In the genomic region with DNA sequence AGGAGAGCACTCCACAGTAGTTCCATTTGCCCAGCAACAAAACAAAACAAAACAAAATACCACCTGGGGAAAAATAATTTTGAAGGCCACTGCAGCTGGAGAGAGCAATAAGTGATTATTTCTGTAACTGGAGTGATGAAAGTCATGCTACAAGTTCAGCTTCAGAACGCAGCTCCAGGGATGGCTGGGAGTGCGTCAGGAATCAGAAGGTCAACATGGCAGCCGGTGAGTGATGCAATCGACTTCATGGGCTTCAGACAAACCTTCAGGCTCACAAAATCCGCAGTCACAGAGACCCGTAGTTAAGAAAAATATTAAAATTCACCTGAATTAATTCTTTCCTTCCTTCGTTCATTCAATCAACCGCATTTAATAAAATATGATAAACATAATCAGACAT, we compare ENCODE assay signal across 20 cellular contexts. TPM values are rescaled to one million over a fixed set of nuclear protein-coding genes. Genes with fewer than 3 reads are reported as not detected.
DNase-seq lines count a peak whose midpoint lies in the region; ATAC-seq and TF ChIP-seq lines count a peak whose summit lies in the region.
"Had no signal": no experiment of that assay in that cellular context is flagged by ENCODE, and none has a peak within 500 bp of the region (broad histone marks: within the 10 kb centered on the region; RNA-seq: fewer than 3 reads in every experiment).

No MANE protein-coding gene starts in this region.

- H3K36me3 ChIP-seq in heart left ventricle (peaks cover 0 to 32% (median 3%) of the 10 kb centered on the region in 9 donors), right atrium auricular region (no peaks in the 10 kb centered on the region), testis (ENCODE audit: low read depth, missing control alignments) (no peaks in the 10 kb centered on the region), SJCRH30 (no peaks in the 10 kb centered on the region)

- H3K4me1 Mint-ChIP-seq in WTC11: no peaks in the 10 kb centered on the region
- H3K4me1 Mint-ChIP-seq: B cell had no signal

- intact Hi-C loops in heart left ventricle (cut with DNase I): no loop called here
- intact Hi-C loops in testis (cut with DNase I; ENCODE audit: low total_unique reads): no loop called here

- H3K27ac ChIP-seq in heart left ventricle (peak overlapping the region in 2 of 12 donors; percentile 18), right atrium auricular region (peak overlapping the region in 1 of 2 donors; percentile 14), testis (no peak overlapping the region), SJCRH30 (no peak overlapping the region)
- H3K27ac ChIP-seq: SJSA1 had no signal

- no peak overlapping the region for H3K4me3 ChIP-seq in heart left ventricle
- no peak overlapping the region for H3K4me3 ChIP-seq in right atrium auricular region
- no peak overlapping the region for H3K4me3 ChIP-seq in fibroblast of villous mesenchyme (ENCODE audit: low read depth, low read length)
- no peak overlapping the region for H3K4me3 ChIP-seq in testis
- no peak overlapping the region for H3K4me3 ChIP-seq in SJCRH30
- H3K4me3 ChIP-seq: SJSA1 had no signal

- WGBS in heart left ventricle, 4 donors: 81 to 88% (median 84%) methylated on average over 8 of the region's 8 CpGs
- 61 to 74% methylated on average over 8 of the region's 8 CpGs for WGBS in testis, 2 donors

- no peak overlapping the region for H3K4me3 Mint-ChIP-seq in WTC11
- H3K4me3 Mint-ChIP-seq: B cell; CD8-positive, alpha-beta T cell; HFFc6 had no signal

- H3K27me3 ChIP-seq in heart left ventricle (no peaks in the 10 kb centered on the region), right atrium auricular region (no peaks in the 10 kb centered on the region), testis (no peaks in the 10 kb centered on the region), SJCRH30 (no peaks in the 10 kb centered on the region)
- H3K27me3 ChIP-seq: SJSA1 had no signal

- no peaks in the 10 kb centered on the region for H3K4me1 ChIP-seq in heart left ventricle
- H3K4me1 ChIP-seq in right atrium auricular region: no peaks in the 10 kb centered on the region
- no peaks in the 10 kb centered on the region for H3K4me1 ChIP-seq in testis
- no peaks in the 10 kb centered on the region for H3K4me1 ChIP-seq in SJCRH30
- H3K4me1 ChIP-seq: SJSA1 had no signal

- H3K36me3 Mint-ChIP-seq in WTC11: no peaks in the 10 kb centered on the region

- H3K27me3 Mint-ChIP-seq in WTC11 (ENCODE audit: low read depth): no peaks in the 10 kb centered on the region
- H3K27me3 Mint-ChIP-seq: B cell had no signal

- ATAC-seq in heart left ventricle (peak in 3 of 4 donors; percentile 20 to 62 (median 57)), WTC11 (no peak), GM19324 (IDR thresholded peaks at IDR 0.05; ENCODE audit: low FRiP score, unreplicated experiment) (no peak)
- ATAC-seq: CD8-positive, alpha-beta T cell had no signal

- no peaks in the 10 kb centered on the region for H3K9me3 Mint-ChIP-seq in WTC11
- H3K9me3 Mint-ChIP-seq: CD8-positive, alpha-beta T cell; HFFc6 had no signal

- CTCF ChIA-PET in WTC11 (lab: Charles Lee): no interaction called here

- peak in 1 of 5 donors; percentile 36 for DNase-seq in heart left ventricle
- no peak for DNase-seq in right atrium auricular region (ENCODE audit: low spot score)
- no peak for DNase-seq in WTC11 (ENCODE audit: low spot score)
- peak; percentile 28 for DNase-seq in fibroblast of villous mesenchyme (ENCODE audit: low read depth)
- peak; percentile 46 for DNase-seq in testis
- no peak for DNase-seq in SJCRH30
- no peak for DNase-seq in inferior parietal cortex (ENCODE audit: extremely low spot score)
- DNase-seq: ACHN; CD8-positive, alpha-beta T cell; GF-D8; GOT3; HFFc6; MM.1S; NCI-H1105 treated with DMSO at 0.1 percent for 48 hours; NCI-H1930; NCI-H2171; NCI-H510A had no signal

- no peaks in the 10 kb centered on the region for H3K9me3 ChIP-seq in heart left ventricle
- H3K9me3 ChIP-seq in right atrium auricular region: no peaks in the 10 kb centered on the region
- no peaks in the 10 kb centered on the region for H3K9me3 ChIP-seq in testis
- H3K9me3 ChIP-seq in SJCRH30 (replicated peaks): no peaks in the 10 kb centered on the region
- H3K9me3 ChIP-seq: SJSA1 had no signal

- H3K27ac Mint-ChIP-seq in WTC11: 0 out of 2 replicates have a peak overlapping the region, but pooled peaks have one; percentile 25
- H3K27ac Mint-ChIP-seq: B cell; CD8-positive, alpha-beta T cell; HFFc6 had no signal

- POLR2A ChIA-PET in WTC11 (lab: Charles Lee): no interaction called here

- TF ChIP-seq POLR2A in heart left ventricle (IDR thresholded peaks at IDR 0.05) (no peak), testis (IDR thresholded peaks at IDR 0.05) (no peak)

- TF ChIP-seq CTCF in heart left ventricle (IDR thresholded peaks at IDR 0.05) (no peak), right atrium auricular region (IDR thresholded peaks at IDR 0.05) (no peak), WTC11 (IDR thresholded peaks at IDR 0.05) (no peak), fibroblast of villous mesenchyme (IDR thresholded peaks at IDR 0.05; ENCODE audit: insufficient read depth, low read depth, low read length) (no peak), testis (IDR thresholded peaks at IDR 0.05) (no peak)

TF ChIP-seq in WTC11, 78 proteins besides CTCF, POLR2A, EP300 and RAD21 (continues in another document):
- TF ChIP-seq NR3C1 (CRISPR knock-in tag; conservative IDR thresholded peaks at IDR 0.05; ENCODE audit: low read depth) (no peak), ZNF423 (CRISPR knock-in tag; IDR thresholded peaks at IDR 0.05) (no peak), GRHL2 (CRISPR knock-in tag; IDR thresholded peaks at IDR 0.05; ENCODE audit: insufficient replicate concordance, severe bottlenecking) (no peak), ZNF263 (CRISPR knock-in tag; IDR thresholded peaks at IDR 0.05; ENCODE audit: low read depth) (no peak), ZNF416 (CRISPR knock-in tag; IDR thresholded peaks at IDR 0.05) (no peak), TCF7 (CRISPR knock-in tag; IDR thresholded peaks at IDR 0.05; ENCODE audit: low read depth) (no peak), SMAD3 (CRISPR knock-in tag; IDR thresholded peaks at IDR 0.05; ENCODE audit: borderline replicate concordance) (no peak)
- TF ChIP-seq, protein P1, sequence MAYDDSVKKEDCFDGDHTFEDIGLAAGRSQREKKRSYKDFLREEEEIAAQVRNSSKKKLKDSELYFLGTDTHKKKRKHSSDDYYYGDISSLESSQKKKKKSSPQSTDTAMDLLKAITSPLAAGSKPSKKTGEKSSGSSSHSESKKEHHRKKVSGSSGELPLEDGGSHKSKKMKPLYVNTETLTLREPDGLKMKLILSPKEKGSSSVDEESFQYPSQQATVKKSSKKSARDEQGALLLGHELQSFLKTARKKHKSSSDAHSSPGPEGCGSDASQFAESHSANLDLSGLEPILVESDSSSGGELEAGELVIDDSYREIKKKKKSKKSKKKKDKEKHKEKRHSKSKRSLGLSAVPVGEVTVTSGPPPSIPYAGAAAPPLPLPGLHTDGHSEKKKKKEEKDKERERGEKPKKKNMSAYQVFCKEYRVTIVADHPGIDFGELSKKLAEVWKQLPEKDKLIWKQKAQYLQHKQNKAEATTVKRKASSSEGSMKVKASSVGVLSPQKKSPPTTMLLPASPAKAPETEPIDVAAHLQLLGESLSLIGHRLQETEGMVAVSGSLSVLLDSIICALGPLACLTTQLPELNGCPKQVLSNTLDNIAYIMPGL (CRISPR knock-in tag; IDR thresholded peaks at IDR 0.05): no peak
- TF ChIP-seq, protein P2, sequence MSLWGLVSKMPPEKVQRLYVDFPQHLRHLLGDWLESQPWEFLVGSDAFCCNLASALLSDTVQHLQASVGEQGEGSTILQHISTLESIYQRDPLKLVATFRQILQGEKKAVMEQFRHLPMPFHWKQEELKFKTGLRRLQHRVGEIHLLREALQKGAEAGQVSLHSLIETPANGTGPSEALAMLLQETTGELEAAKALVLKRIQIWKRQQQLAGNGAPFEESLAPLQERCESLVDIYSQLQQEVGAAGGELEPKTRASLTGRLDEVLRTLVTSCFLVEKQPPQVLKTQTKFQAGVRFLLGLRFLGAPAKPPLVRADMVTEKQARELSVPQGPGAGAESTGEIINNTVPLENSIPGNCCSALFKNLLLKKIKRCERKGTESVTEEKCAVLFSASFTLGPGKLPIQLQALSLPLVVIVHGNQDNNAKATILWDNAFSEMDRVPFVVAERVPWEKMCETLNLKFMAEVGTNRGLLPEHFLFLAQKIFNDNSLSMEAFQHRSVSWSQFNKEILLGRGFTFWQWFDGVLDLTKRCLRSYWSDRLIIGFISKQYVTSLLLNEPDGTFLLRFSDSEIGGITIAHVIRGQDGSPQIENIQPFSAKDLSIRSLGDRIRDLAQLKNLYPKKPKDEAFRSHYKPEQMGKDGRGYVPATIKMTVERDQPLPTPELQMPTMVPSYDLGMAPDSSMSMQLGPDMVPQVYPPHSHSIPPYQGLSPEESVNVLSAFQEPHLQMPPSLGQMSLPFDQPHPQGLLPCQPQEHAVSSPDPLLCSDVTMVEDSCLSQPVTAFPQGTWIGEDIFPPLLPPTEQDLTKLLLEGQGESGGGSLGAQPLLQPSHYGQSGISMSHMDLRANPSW (CRISPR knock-in tag; conservative IDR thresholded peaks at IDR 0.05; ENCODE audit: low read depth): no peak
- TF ChIP-seq, protein P3, sequence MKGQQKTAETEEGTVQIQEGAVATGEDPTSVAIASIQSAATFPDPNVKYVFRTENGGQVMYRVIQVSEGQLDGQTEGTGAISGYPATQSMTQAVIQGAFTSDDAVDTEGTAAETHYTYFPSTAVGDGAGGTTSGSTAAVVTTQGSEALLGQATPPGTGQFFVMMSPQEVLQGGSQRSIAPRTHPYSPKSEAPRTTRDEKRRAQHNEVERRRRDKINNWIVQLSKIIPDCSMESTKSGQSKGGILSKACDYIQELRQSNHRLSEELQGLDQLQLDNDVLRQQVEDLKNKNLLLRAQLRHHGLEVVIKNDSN (CRISPR knock-in tag; IDR thresholded peaks at IDR 0.05): no peak

RNA-seq across cellular contexts. Expression of a gene that starts 41.0 kb away (rescaled TPM):
- total RNA-seq in heart left ventricle: 10 to 100 TPM in 1 of 9 donors, 1 to 10 TPM in 8; 2.1 to 15.6 (median 3.8) TPM
- polyA plus RNA-seq in heart left ventricle: 1 to 10 TPM; 8.0 to 8.7 TPM
- total RNA-seq in right atrium auricular region: 1 to 10 TPM; 2.0 to 8.4 TPM
- 11.1 to 12.1 TPM (median 11.5 TPM) in 3 replicates for total RNA-seq in WTC11 (2021)
- 5.2 and 8.6 TPM in 2 replicates for total RNA-seq in fibroblast of villous mesenchyme
- total RNA-seq in testis: 10 to 100 TPM in 1 of 2 donors, 1 to 10 TPM in 1; 10.0 to 12.2 TPM
- 13.5 TPM for polyA plus RNA-seq in testis (ENCODE audit: insufficient read depth, low read depth, low replicate concordance)
- 13.2 and 13.5 TPM in 2 replicates for total RNA-seq in SJCRH30 (2014; rRNA removed; shearing (Covaris generic))

RNA-seq across cellular contexts. Expression of a gene that starts 51.5 kb away (rescaled TPM):
- total RNA-seq in heart left ventricle (10 to 100 TPM in 7 of 9 donors, 1 to 10 TPM in 2; 2.5 to 31.0 (median 20.9) TPM), right atrium auricular region (1 to 10 TPM; 3.2 to 4.4 TPM), WTC11 (2021) (136 to 140 TPM (median 137 TPM) in 3 replicates), fibroblast of villous mesenchyme (9.7 and 11.7 TPM in 2 replicates), testis (10 to 100 TPM; 12.4 to 18.0 TPM)
- polyA plus RNA-seq in heart left ventricle (10 to 100 TPM; 10.1 to 17.3 TPM), testis (ENCODE audit: insufficient read depth, low read depth, low replicate concordance) (101 TPM)
- 102 and 110 TPM in 2 replicates for total RNA-seq in SJCRH30 (2014; rRNA removed; shearing (Covaris generic))

Comparison
In these comparisons a context has a peak if more than half of its experiments do, and no peak if none do; other contexts are left out.
1. ATAC-seq: peak in heart left ventricle (3 of 4); none in WTC11 (single experiment) and GM19324 (single experiment).
2. DNase-seq: peak in fibroblast of villous mesenchyme (single experiment) and testis (single experiment); none in right atrium auricular region (single experiment), WTC11 (single experiment), SJCRH30 (0 of 2) and inferior parietal cortex (single experiment).